In the genomic region with DNA sequence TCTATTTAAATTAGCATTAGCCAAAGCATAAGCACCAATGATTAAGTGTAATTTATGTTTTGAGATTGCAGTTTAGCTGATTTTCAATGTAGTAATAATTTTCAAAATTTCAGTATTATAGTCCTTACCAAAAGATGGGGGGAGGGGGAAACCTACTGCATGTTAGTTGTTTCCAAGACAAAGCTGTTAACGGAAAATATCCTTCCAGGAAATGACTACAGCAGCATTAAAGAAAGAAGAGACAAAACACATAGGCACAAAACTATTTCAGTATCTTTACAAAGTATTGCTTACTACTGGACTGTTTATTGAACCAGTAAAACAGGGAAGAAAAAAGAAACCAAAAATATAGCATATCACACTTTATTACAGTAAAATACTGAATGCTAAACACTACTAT, we compare ENCODE assay signal across 15 cellular contexts. TPM values are rescaled to one million over a fixed set of nuclear protein-coding genes. Genes with fewer than 3 reads are reported as not detected.
A peak's percentile ranks its signal among the peaks of the same experiment; 100 is the strongest.
DNase-seq lines count a peak whose midpoint lies in the region; ATAC-seq lines count a peak whose summit lies in the region.
"Had no signal": no experiment of that assay in that cellular context is flagged by ENCODE, and none has a peak within 500 bp of the region (broad histone marks: within the 10 kb centered on the region; RNA-seq: fewer than 3 reads in every experiment).

No MANE protein-coding gene starts in this region.

- H3K27ac Mint-ChIP-seq in activated CD4-positive, alpha-beta T cell treated with anti-CD3 and anti-CD28 coated beads, Interleukin-2, amount 10 ng/mL, durations not matched to agents 7 days and 5 days = peak overlapping the region; percentile 68
- H3K27ac Mint-ChIP-seq in activated CD4-positive, alpha-beta memory T cell treated with anti-CD3 and anti-CD28 coated beads for 36 hours = peak overlapping the region; percentile 74
- peak overlapping the region; percentile 56 for H3K27ac Mint-ChIP-seq in dendritic cell treated with granulocyte-macrophage colony-stimulating factor and Interleukin-4, amounts not matched to agents 40 ng/mL and 50 ng/mL, for 4 days

- no peaks in the 10 kb centered on the region for H3K27me3 Mint-ChIP-seq in activated CD4-positive, alpha-beta T cell treated with anti-CD3 and anti-CD28 coated beads, Interleukin-2, amount 10 ng/mL, durations not matched to agents 7 days and 5 days
- no peaks in the 10 kb centered on the region for H3K27me3 Mint-ChIP-seq in activated CD4-positive, alpha-beta memory T cell treated with anti-CD3 and anti-CD28 coated beads for 36 hours
- no peaks in the 10 kb centered on the region for H3K27me3 Mint-ChIP-seq in dendritic cell treated with granulocyte-macrophage colony-stimulating factor and Interleukin-4, amounts not matched to agents 40 ng/mL and 50 ng/mL, for 4 days

- intact Hi-C loops in activated CD4-positive, alpha-beta memory T cell treated with anti-CD3 and anti-CD28 coated beads for 36 hours (cut with micrococcal nuclease) = no loop called here
- intact Hi-C loops in dendritic cell treated with granulocyte-macrophage colony-stimulating factor and Interleukin-4, amounts not matched to agents 40 ng/mL and 50 ng/mL, for 4 days (cut with micrococcal nuclease) = no loop called here

- CTCF ChIA-PET in activated CD4-positive, alpha-beta T cell treated with anti-CD3 and anti-CD28 coated beads, Interleukin-2, amount 10 ng/mL, durations not matched to agents 7 days and 5 days (lab: Charles Lee) = interaction anchor here (1.2 kb wide), 1 partner anchor 15 kb away, joined by 3 read pairs; no protein-coding TSS in a partner anchor
- CTCF ChIA-PET in activated CD4-positive, alpha-beta memory T cell treated with anti-CD3 and anti-CD28 coated beads for 36 hours (lab: Charles Lee) = no interaction called here

- DNase-seq in activated CD4-positive, alpha-beta T cell treated with anti-CD3 and anti-CD28 coated beads, Interleukin-2, amount 10 ng/mL, durations not matched to agents 7 days and 5 days = no peak
- no peak for DNase-seq in activated CD4-positive, alpha-beta T cell treated with anti-CD3 and anti-CD28 coated beads, Interleukin-2, amount 50 U/mL, for 48 hours
- DNase-seq in activated CD4-positive, alpha-beta memory T cell treated with anti-CD3 and anti-CD28 coated beads for 36 hours = no peak
- peak; percentile 71 for DNase-seq in pulmonary artery endothelial cell (ENCODE audit: low read depth, low spot score)
- DNase-seq: DMS79 treated with DMSO at 0.1 percent for 48 hours, IMR-90, Kasumi-1, NCI-H1930, NCI-H2171 treated with DMSO at 0.1 percent for 48 hours, NCI-H774 had no signal

- H3K4me3 Mint-ChIP-seq in activated CD4-positive, alpha-beta T cell treated with anti-CD3 and anti-CD28 coated beads, Interleukin-2, amount 10 ng/mL, durations not matched to agents 7 days and 5 days = no peak overlapping the region
- H3K4me3 Mint-ChIP-seq in activated CD4-positive, alpha-beta memory T cell treated with anti-CD3 and anti-CD28 coated beads for 36 hours = no peak overlapping the region
- no peak overlapping the region for H3K4me3 Mint-ChIP-seq in dendritic cell treated with granulocyte-macrophage colony-stimulating factor and Interleukin-4, amounts not matched to agents 40 ng/mL and 50 ng/mL, for 4 days
- H3K4me3 Mint-ChIP-seq: CD14-positive monocyte had no signal

- peaks cover 13% of the 10 kb centered on the region for H3K4me1 Mint-ChIP-seq in activated CD4-positive, alpha-beta T cell treated with anti-CD3 and anti-CD28 coated beads, Interleukin-2, amount 10 ng/mL, durations not matched to agents 7 days and 5 days
- peaks cover 18% of the 10 kb centered on the region for H3K4me1 Mint-ChIP-seq in activated CD4-positive, alpha-beta memory T cell treated with anti-CD3 and anti-CD28 coated beads for 36 hours (ENCODE audit: low read depth)
- peaks cover 21% of the 10 kb centered on the region for H3K4me1 Mint-ChIP-seq in dendritic cell treated with granulocyte-macrophage colony-stimulating factor and Interleukin-4, amounts not matched to agents 40 ng/mL and 50 ng/mL, for 4 days (ENCODE audit: low read depth)

- POLR2A ChIA-PET in activated CD4-positive, alpha-beta T cell treated with anti-CD3 and anti-CD28 coated beads, Interleukin-2, amount 10 ng/mL, durations not matched to agents 7 days and 5 days (lab: Charles Lee) = no interaction called here
- POLR2A ChIA-PET in activated CD4-positive, alpha-beta memory T cell treated with anti-CD3 and anti-CD28 coated beads for 36 hours (lab: Charles Lee) = no interaction called here

- no peak for ATAC-seq in HG03378 (IDR thresholded peaks at IDR 0.05; ENCODE audit: unreplicated experiment)
- no peak for ATAC-seq in HG03457 (IDR thresholded peaks at IDR 0.05; ENCODE audit: unreplicated experiment)
- ATAC-seq: Panc1 had no signal

- H3K9me3 Mint-ChIP-seq in activated CD4-positive, alpha-beta T cell treated with anti-CD3 and anti-CD28 coated beads, Interleukin-2, amount 10 ng/mL, durations not matched to agents 7 days and 5 days = no peaks in the 10 kb centered on the region
- H3K9me3 Mint-ChIP-seq in activated CD4-positive, alpha-beta memory T cell treated with anti-CD3 and anti-CD28 coated beads for 36 hours = no peaks in the 10 kb centered on the region
- no peaks in the 10 kb centered on the region for H3K9me3 Mint-ChIP-seq in dendritic cell treated with granulocyte-macrophage colony-stimulating factor and Interleukin-4, amounts not matched to agents 40 ng/mL and 50 ng/mL, for 4 days
- H3K9me3 Mint-ChIP-seq: CD14-positive monocyte had no signal

- H3K36me3 Mint-ChIP-seq in activated CD4-positive, alpha-beta T cell treated with anti-CD3 and anti-CD28 coated beads, Interleukin-2, amount 10 ng/mL, durations not matched to agents 7 days and 5 days (ENCODE audit: low read depth) = peaks cover 60% of the 10 kb centered on the region
- peaks cover 43% of the 10 kb centered on the region for H3K36me3 Mint-ChIP-seq in activated CD4-positive, alpha-beta memory T cell treated with anti-CD3 and anti-CD28 coated beads for 36 hours
- peaks cover 97% of the 10 kb centered on the region for H3K36me3 Mint-ChIP-seq in dendritic cell treated with granulocyte-macrophage colony-stimulating factor and Interleukin-4, amounts not matched to agents 40 ng/mL and 50 ng/mL, for 4 days (ENCODE audit: low read depth)

RNA-seq across cellular contexts. Expression of gene BNIP2, which starts 10.5 kb away (rescaled TPM):
- total RNA-seq in activated CD4-positive, alpha-beta T cell treated with anti-CD3 and anti-CD28 coated beads, Interleukin-2, amount 10 ng/mL, durations not matched to agents 7 days and 5 days = 10 to 100 TPM; 73.3 to 75.2 TPM
- 10 to 100 TPM; 55.2 to 58.0 TPM for total RNA-seq in activated CD4-positive, alpha-beta memory T cell treated with anti-CD3 and anti-CD28 coated beads for 36 hours
- 151 and 201 TPM in 2 replicates for total RNA-seq in pulmonary artery endothelial cell

RNA-seq across cellular contexts. Expression of gene GTF2A2, which starts 21.3 kb away (rescaled TPM):
- 100 to 1,000 TPM; 110 to 123 TPM for total RNA-seq in activated CD4-positive, alpha-beta T cell treated with anti-CD3 and anti-CD28 coated beads, Interleukin-2, amount 10 ng/mL, durations not matched to agents 7 days and 5 days
- 100 to 1,000 TPM; 165 to 167 TPM for total RNA-seq in activated CD4-positive, alpha-beta memory T cell treated with anti-CD3 and anti-CD28 coated beads for 36 hours
- total RNA-seq in pulmonary artery endothelial cell = 59.4 and 68.0 TPM in 2 replicates
